1 cellular context compared by ENCODE assay signal in the genomic region with DNA sequence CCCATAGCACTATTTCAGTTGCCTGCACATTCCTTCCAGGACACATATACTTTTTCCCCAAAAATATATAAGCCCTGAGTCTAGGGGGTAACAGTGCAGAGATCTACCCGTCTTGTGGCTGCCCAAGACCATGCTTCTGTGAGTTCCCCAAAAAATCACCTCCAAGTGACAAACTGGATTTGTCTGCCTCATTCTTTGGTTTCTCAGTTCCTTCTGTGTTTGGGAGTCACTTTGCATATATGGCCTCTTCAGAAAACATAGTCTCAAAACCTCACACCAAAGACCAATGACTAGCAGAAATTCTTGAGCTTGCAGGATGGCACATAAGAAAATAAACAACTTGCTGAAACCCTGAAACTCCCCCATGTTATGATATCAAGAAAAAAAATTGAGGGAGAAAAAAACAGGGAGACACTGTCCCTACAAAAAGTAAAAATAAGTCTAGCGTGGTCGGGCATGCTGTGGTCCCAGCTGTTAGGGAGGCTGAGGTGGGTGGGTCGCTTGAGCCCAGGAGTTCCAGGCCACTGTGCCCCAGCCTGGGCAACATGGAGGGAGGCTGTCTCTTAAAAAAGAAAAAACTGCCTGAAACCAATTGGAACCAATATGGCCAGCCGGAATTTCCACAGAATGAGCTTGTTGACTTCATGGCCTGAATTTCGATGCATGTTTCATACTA.
TF ChIP-seq lines count a peak whose summit lies in the region.

No MANE protein-coding gene starts in this region.

TF ChIP-seq in GM12878, 131 proteins besides CTCF, POLR2A, EP300 and RAD21 (continued from another document):
- TF ChIP-seq POU2F2 (IDR thresholded peaks at IDR 0.05; ENCODE audit: borderline replicate concordance, low read depth, low read length) (peak; percentile 46; the same call in 1 of the 3 replicates), RB1 (IDR thresholded peaks at IDR 0.05; ENCODE audit: borderline replicate concordance) (no peak), IKZF2 (IDR thresholded peaks at IDR 0.05) (0 out of 4 replicates have a peak, but pooled peaks of 1 of the 2 experiments have one; percentile 26), FOS (IDR thresholded peaks at IDR 0.05; ENCODE audit: borderline replicate concordance, extremely low read depth, insufficient read length) (no peak), HCFC1 (IDR thresholded peaks at IDR 0.05; ENCODE audit: low read length) (no peak), MEF2A (IDR thresholded peaks at IDR 0.05; ENCODE audit: insufficient read depth, low read depth, low read length) (no peak), SPI1 (IDR thresholded peaks at IDR 0.05; ENCODE audit: borderline replicate concordance, insufficient read depth, low read depth, low read length) (peak; percentile 63; the same call in 1 of the 2 replicates), RUNX3 (IDR thresholded peaks at IDR 0.05; ENCODE audit: low read length) (peak; percentile 34; the same call in 1 of the 2 replicates), ATF7 (IDR thresholded peaks at IDR 0.05; ENCODE audit: low read depth) (no peak)
- TF ChIP-seq, protein P1, sequence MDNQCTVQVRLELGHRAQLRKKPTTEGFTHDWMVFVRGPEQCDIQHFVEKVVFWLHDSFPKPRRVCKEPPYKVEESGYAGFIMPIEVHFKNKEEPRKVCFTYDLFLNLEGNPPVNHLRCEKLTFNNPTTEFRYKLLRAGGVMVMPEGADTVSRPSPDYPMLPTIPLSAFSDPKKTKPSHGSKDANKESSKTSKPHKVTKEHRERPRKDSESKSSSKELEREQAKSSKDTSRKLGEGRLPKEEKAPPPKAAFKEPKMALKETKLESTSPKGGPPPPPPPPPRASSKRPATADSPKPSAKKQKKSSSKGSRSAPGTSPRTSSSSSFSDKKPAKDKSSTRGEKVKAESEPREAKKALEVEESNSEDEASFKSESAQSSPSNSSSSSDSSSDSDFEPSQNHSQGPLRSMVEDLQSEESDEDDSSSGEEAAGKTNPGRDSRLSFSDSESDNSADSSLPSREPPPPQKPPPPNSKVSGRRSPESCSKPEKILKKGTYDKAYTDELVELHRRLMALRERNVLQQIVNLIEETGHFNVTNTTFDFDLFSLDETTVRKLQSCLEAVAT (IDR thresholded peaks at IDR 0.05), result no peak
- TF ChIP-seq, protein P2, sequence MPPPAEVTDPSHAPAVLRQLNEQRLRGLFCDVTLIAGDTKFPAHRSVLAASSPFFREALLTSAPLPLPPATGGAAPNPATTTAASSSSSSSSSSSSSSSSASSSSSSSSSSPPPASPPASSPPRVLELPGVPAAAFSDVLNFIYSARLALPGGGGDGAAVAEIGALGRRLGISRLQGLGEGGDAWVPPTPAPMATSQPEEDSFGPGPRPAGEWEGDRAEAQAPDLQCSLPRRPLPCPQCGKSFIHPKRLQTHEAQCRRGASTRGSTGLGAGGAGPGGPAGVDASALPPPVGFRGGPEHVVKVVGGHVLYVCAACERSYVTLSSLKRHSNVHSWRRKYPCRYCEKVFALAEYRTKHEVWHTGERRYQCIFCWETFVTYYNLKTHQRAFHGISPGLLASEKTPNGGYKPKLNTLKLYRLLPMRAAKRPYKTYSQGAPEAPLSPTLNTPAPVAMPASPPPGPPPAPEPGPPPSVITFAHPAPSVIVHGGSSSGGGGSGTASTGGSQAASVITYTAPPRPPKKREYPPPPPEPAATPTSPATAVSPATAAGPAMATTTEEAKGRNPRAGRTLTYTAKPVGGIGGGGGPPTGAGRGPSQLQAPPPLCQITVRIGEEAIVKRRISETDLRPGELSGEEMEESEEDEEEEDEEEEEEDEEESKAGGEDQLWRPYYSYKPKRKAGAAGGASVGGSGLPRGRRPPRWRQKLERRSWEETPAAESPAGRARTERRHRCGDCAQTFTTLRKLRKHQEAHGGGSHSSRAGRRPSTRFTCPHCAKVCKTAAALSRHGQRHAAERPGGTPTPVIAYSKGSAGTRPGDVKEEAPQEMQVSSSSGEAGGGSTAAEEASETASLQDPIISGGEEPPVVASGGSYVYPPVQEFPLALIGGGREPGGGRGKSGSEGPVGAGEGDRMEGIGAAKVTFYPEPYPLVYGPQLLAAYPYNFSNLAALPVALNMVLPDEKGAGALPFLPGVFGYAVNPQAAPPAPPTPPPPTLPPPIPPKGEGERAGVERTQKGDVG (CRISPR knock-in tag; IDR thresholded peaks at IDR 0.05), result no peak
- TF ChIP-seq, protein P3, sequence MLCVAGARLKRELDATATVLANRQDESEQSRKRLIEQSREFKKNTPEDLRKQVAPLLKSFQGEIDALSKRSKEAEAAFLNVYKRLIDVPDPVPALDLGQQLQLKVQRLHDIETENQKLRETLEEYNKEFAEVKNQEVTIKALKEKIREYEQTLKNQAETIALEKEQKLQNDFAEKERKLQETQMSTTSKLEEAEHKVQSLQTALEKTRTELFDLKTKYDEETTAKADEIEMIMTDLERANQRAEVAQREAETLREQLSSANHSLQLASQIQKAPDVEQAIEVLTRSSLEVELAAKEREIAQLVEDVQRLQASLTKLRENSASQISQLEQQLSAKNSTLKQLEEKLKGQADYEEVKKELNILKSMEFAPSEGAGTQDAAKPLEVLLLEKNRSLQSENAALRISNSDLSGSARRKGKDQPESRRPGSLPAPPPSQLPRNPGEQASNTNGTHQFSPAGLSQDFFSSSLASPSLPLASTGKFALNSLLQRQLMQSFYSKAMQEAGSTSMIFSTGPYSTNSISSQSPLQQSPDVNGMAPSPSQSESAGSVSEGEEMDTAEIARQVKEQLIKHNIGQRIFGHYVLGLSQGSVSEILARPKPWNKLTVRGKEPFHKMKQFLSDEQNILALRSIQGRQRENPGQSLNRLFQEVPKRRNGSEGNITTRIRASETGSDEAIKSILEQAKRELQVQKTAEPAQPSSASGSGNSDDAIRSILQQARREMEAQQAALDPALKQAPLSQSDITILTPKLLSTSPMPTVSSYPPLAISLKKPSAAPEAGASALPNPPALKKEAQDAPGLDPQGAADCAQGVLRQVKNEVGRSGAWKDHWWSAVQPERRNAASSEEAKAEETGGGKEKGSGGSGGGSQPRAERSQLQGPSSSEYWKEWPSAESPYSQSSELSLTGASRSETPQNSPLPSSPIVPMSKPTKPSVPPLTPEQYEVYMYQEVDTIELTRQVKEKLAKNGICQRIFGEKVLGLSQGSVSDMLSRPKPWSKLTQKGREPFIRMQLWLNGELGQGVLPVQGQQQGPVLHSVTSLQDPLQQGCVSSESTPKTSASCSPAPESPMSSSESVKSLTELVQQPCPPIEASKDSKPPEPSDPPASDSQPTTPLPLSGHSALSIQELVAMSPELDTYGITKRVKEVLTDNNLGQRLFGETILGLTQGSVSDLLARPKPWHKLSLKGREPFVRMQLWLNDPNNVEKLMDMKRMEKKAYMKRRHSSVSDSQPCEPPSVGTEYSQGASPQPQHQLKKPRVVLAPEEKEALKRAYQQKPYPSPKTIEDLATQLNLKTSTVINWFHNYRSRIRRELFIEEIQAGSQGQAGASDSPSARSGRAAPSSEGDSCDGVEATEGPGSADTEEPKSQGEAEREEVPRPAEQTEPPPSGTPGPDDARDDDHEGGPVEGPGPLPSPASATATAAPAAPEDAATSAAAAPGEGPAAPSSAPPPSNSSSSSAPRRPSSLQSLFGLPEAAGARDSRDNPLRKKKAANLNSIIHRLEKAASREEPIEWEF (IDR thresholded peaks at IDR 0.05; ENCODE audit: insufficient replicate concordance, low read depth, low read length), result no peak
